ENCODE assay signal across 19 cellular contexts in genomic region chr4:110634320-110635154, GRCh38. TPM values are rescaled to one million over a fixed set of nuclear protein-coding genes. Genes with fewer than 3 reads are reported as not detected.
DNase-seq lines count a peak whose midpoint lies in the region; ATAC-seq and TF ChIP-seq lines count a peak whose summit lies in the region.
"Had no signal": no experiment of that assay in that cellular context is flagged by ENCODE, and none has a peak within 500 bp of the region (broad histone marks: within the 10 kb centered on the region; RNA-seq: fewer than 3 reads in every experiment).

No MANE protein-coding gene starts in this region.

- peaks cover 20 to 100% (median 34%) of the 10 kb centered on the region in 4 donors for H3K27me3 ChIP-seq in esophagus squamous epithelium

- peaks cover 13% of the 10 kb centered on the region for H3K9me3 Mint-ChIP-seq in activated CD8-positive, alpha-beta T cell treated with anti-CD3 and anti-CD28 coated beads, Interleukin-2, amount 10 ng/mL, durations not matched to agents 7 days and 5 days (ENCODE audit: insufficient read depth)
- peaks cover 9% of the 10 kb centered on the region for H3K9me3 Mint-ChIP-seq in activated CD8-positive, alpha-beta T cell treated with anti-CD3 and anti-CD28 coated beads for 36 hours
- H3K9me3 Mint-ChIP-seq in nephron = peaks cover under 1% of the 10 kb centered on the region
- H3K9me3 Mint-ChIP-seq: dendritic cell treated with granulocyte-macrophage colony-stimulating factor and Interleukin-4, amounts not matched to agents 40 ng/mL and 50 ng/mL, for 4 days had no signal

- intact Hi-C loops in activated CD8-positive, alpha-beta T cell treated with anti-CD3 and anti-CD28 coated beads for 36 hours (cut with micrococcal nuclease) = loop anchor here (5.0 to 10.0 kb wide), 2 partner anchors 648 to 1880 kb away; partner anchors contain the start of gene NEUROG2
- intact Hi-C loops in esophagus squamous epithelium (cut with DNase I) = loop anchor here (10.0 kb wide), 1 partner anchor 640 kb away; no protein-coding TSS in a partner anchor

- H3K9me3 ChIP-seq in esophagus squamous epithelium = no peaks in the 10 kb centered on the region
- H3K9me3 ChIP-seq: body of pancreas, sigmoid colon, thoracic aorta had no signal

- H3K36me3 Mint-ChIP-seq in activated CD8-positive, alpha-beta T cell treated with anti-CD3 and anti-CD28 coated beads, Interleukin-2, amount 10 ng/mL, durations not matched to agents 7 days and 5 days (ENCODE audit: low read depth) = peaks cover 20% of the 10 kb centered on the region
- H3K36me3 Mint-ChIP-seq in activated CD8-positive, alpha-beta T cell treated with anti-CD3 and anti-CD28 coated beads for 36 hours (ENCODE audit: low read depth) = peaks cover 4% of the 10 kb centered on the region
- H3K36me3 Mint-ChIP-seq in nephron (ENCODE audit: low read depth) = peaks cover 9% of the 10 kb centered on the region

- WGBS in esophagus squamous epithelium, 2 donors = 29 to 38% methylated on average over 11 to 14 of the region's 14 CpGs

- peak overlapping the region; percentile 12 for H3K27ac Mint-ChIP-seq in activated CD8-positive, alpha-beta T cell treated with anti-CD3 and anti-CD28 coated beads, Interleukin-2, amount 10 ng/mL, durations not matched to agents 7 days and 5 days
- no peak overlapping the region for H3K27ac Mint-ChIP-seq in activated CD8-positive, alpha-beta T cell treated with anti-CD3 and anti-CD28 coated beads for 36 hours
- peak overlapping the region; percentile 51 to 81 (median 68) for H3K27ac Mint-ChIP-seq in nephron
- H3K27ac Mint-ChIP-seq: CD4-positive, CD25-positive, alpha-beta regulatory T cell; dendritic cell treated with granulocyte-macrophage colony-stimulating factor and Interleukin-4, amounts not matched to agents 40 ng/mL and 50 ng/mL, for 4 days had no signal

- no peak for TF ChIP-seq CTCF in activated CD8-positive, alpha-beta T cell treated with anti-CD3 and anti-CD28 coated beads for 36 hours (IDR thresholded peaks at IDR 0.05)
- TF ChIP-seq CTCF in esophagus squamous epithelium (IDR thresholded peaks at IDR 0.05) (no peak), nephron (IDR thresholded peaks at IDR 0.05; ENCODE audit: unreplicated experiment in 3 of 3) (no peak)

- CTCF ChIA-PET in activated CD8-positive, alpha-beta T cell treated with anti-CD3 and anti-CD28 coated beads, Interleukin-2, amount 10 ng/mL, durations not matched to agents 7 days and 5 days (lab: Charles Lee) = no interaction called here
- CTCF ChIA-PET in activated CD8-positive, alpha-beta T cell treated with anti-CD3 and anti-CD28 coated beads for 36 hours (lab: Charles Lee) = no interaction called here

- TF ChIP-seq POLR2A in esophagus squamous epithelium (IDR thresholded peaks at IDR 0.05) = no peak
- TF ChIP-seq POLR2A in GM18505 (IDR thresholded peaks at IDR 0.05; ENCODE audit: borderline replicate concordance, extremely low read depth, insufficient read depth, insufficient read length) = no peak

- H3K4me3 ChIP-seq in esophagus squamous epithelium = peak overlapping the region in 3 of 4 donors; percentile 15 to 52 (median 26)
- H3K4me3 ChIP-seq: body of pancreas, sigmoid colon, thoracic aorta had no signal

- no peaks in the 10 kb centered on the region for H3K36me3 ChIP-seq in esophagus squamous epithelium
- H3K36me3 ChIP-seq: sigmoid colon, thoracic aorta had no signal

- peak overlapping the region; percentile 27 to 84 (median 66) for H3K27ac ChIP-seq in esophagus squamous epithelium
- H3K27ac ChIP-seq: body of pancreas, thoracic aorta had no signal

- DNase-seq in activated CD8-positive, alpha-beta T cell treated with anti-CD3 and anti-CD28 coated beads, Interleukin-2, amount 10 ng/mL, durations not matched to agents 7 days and 5 days = no peak
- DNase-seq in activated CD8-positive, alpha-beta T cell treated with anti-CD3 and anti-CD28 coated beads for 36 hours = no peak
- DNase-seq in esophagus squamous epithelium (lab: John Stamatoyannopoulos, UW) (no peak), DMS 273 (lab: John Stamatoyannopoulos, UW; ENCODE audit: unreplicated experiment) (no peak), LoVo (ENCODE audit: low spot score) (no peak)
- DNase-seq: activated naive CD4-positive, alpha-beta T cell treated with anti-CD3 and anti-CD28 coated beads, Interleukin-2, amount 10 ng/mL, durations not matched to agents 7 days and 5 days; body of pancreas; CD4-positive, CD25-positive, alpha-beta regulatory T cell; DMS79 treated with DMSO at 0.1 percent for 48 hours; IMR-90; NCI-H1105 treated with DMSO at 0.1 percent for 48 hours; NK-92 treated with Interleukin-12 subunit alpha and Interleukin-12 subunit beta, amount 100 ng/mL, for 24 hours; sigmoid colon; stimulated activated CD4-positive, alpha-beta T cell treated with anti-CD3 and anti-CD28 coated beads, Interleukin-4, amount 100 ng/mL, for 4 hours had no signal

- H3K4me1 ChIP-seq in esophagus squamous epithelium = peaks cover 9 to 52% (median 15%) of the 10 kb centered on the region in 3 donors

- no peak for ATAC-seq in activated CD8-positive, alpha-beta T cell treated with anti-CD3 and anti-CD28 coated beads, Interleukin-2, amount 10 ng/mL, durations not matched to agents 7 days and 5 days
- ATAC-seq in activated CD8-positive, alpha-beta T cell treated with anti-CD3 and anti-CD28 coated beads for 36 hours = no peak
- ATAC-seq in GM18505 (IDR thresholded peaks at IDR 0.05; ENCODE audit: unreplicated experiment) = no peak
- no peak for ATAC-seq in GM21576 (IDR thresholded peaks at IDR 0.05; ENCODE audit: unreplicated experiment)
- ATAC-seq: body of pancreas had no signal

- H3K4me3 Mint-ChIP-seq in activated CD8-positive, alpha-beta T cell treated with anti-CD3 and anti-CD28 coated beads, Interleukin-2, amount 10 ng/mL, durations not matched to agents 7 days and 5 days = no peak overlapping the region
- no peak overlapping the region for H3K4me3 Mint-ChIP-seq in activated CD8-positive, alpha-beta T cell treated with anti-CD3 and anti-CD28 coated beads for 36 hours
- peak overlapping the region; percentile 86 for H3K4me3 Mint-ChIP-seq in nephron
- H3K4me3 Mint-ChIP-seq: activated naive CD4-positive, alpha-beta T cell treated with anti-CD3 and anti-CD28 coated beads, Interleukin-2, amount 10 ng/mL, durations not matched to agents 7 days and 5 days; CD4-positive, CD25-positive, alpha-beta regulatory T cell; dendritic cell treated with granulocyte-macrophage colony-stimulating factor and Interleukin-4, amounts not matched to agents 40 ng/mL and 50 ng/mL, for 4 days had no signal

- POLR2A ChIA-PET in activated CD8-positive, alpha-beta T cell treated with anti-CD3 and anti-CD28 coated beads, Interleukin-2, amount 10 ng/mL, durations not matched to agents 7 days and 5 days (lab: Charles Lee) = no interaction called here
- POLR2A ChIA-PET in activated CD8-positive, alpha-beta T cell treated with anti-CD3 and anti-CD28 coated beads for 36 hours (lab: Charles Lee) = no interaction called here

- peaks cover 8% of the 10 kb centered on the region for H3K4me1 Mint-ChIP-seq in activated CD8-positive, alpha-beta T cell treated with anti-CD3 and anti-CD28 coated beads, Interleukin-2, amount 10 ng/mL, durations not matched to agents 7 days and 5 days (ENCODE audit: low read depth)
- H3K4me1 Mint-ChIP-seq in activated CD8-positive, alpha-beta T cell treated with anti-CD3 and anti-CD28 coated beads for 36 hours (ENCODE audit: low read depth) = peaks cover 10% of the 10 kb centered on the region
- peaks cover 38% of the 10 kb centered on the region for H3K4me1 Mint-ChIP-seq in nephron

- peaks cover 84% of the 10 kb centered on the region for H3K27me3 Mint-ChIP-seq in activated CD8-positive, alpha-beta T cell treated with anti-CD3 and anti-CD28 coated beads, Interleukin-2, amount 10 ng/mL, durations not matched to agents 7 days and 5 days (ENCODE audit: low read depth)
- peaks cover 84% of the 10 kb centered on the region for H3K27me3 Mint-ChIP-seq in activated CD8-positive, alpha-beta T cell treated with anti-CD3 and anti-CD28 coated beads for 36 hours
- peaks cover 97% of the 10 kb centered on the region for H3K27me3 Mint-ChIP-seq in nephron (ENCODE audit: low read depth)

RNA-seq across cellular contexts. Expression of gene PITX2, which starts 11.7 kb away (rescaled TPM):
- total RNA-seq in activated CD8-positive, alpha-beta T cell treated with anti-CD3 and anti-CD28 coated beads, Interleukin-2, amount 10 ng/mL, durations not matched to agents 7 days and 5 days = not detected
- not detected for total RNA-seq in activated CD8-positive, alpha-beta T cell treated with anti-CD3 and anti-CD28 coated beads for 36 hours
- 1 to 10 TPM in 2 of 4 donors, under 1 TPM in 1, not detected in 1; 0.66 to 4.8 (median 1.5) TPM for total RNA-seq in esophagus squamous epithelium
- total RNA-seq: body of pancreas; CD4-positive, CD25-positive, alpha-beta regulatory T cell; thoracic aorta had no signal

Comparison
In these comparisons a context has a peak if more than half of its experiments do, and no peak if none do; other contexts are left out.
1. H3K4me3 Mint-ChIP-seq: peak in nephron (3 of 3); none in activated CD8-positive, alpha-beta T cell treated with anti-CD3 and anti-CD28 coated beads, Interleukin-2, amount 10 ng/mL, durations not matched to agents 7 days and 5 days (single experiment) and activated CD8-positive, alpha-beta T cell treated with anti-CD3 and anti-CD28 coated beads for 36 hours (single experiment).